29 cellular contexts compared by ENCODE assay signal in the genomic region with DNA sequence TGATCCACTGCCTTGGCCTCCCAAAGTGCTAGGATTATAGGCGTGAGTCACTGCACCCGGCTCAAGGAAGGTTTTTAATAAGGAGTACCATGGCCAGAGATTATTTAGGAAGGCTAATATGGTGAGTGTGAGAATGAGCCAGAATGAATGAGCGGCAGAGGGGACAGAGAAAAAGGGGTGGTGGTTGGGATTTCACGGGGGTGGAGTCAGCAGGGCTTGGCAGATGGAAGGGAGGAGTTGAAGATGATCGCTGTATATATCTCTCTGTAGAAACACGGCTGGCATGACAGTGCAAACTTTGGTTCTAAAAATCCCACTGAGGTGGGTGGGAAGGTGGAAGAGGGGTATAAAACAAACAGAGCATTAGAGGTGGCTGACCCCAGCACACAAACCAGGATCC.
"Had no signal": no experiment of that assay in that cellular context is flagged by ENCODE, and none has a peak within 500 bp of the region (broad histone marks: within the 10 kb centered on the region; RNA-seq: fewer than 3 reads in every experiment).

No MANE protein-coding gene starts in this region.

- H3K9me3 ChIP-seq: heart left ventricle, psoas muscle, stomach, tibial nerve had no signal

- DNase-seq: activated CD4-positive, alpha-beta memory T cell treated with anti-CD3 and anti-CD28 coated beads for 36 hours; activated CD4-positive, alpha-beta T cell treated with anti-CD3 and anti-CD28 coated beads, Interleukin-2, amount 10 ng/mL, durations not matched to agents 24 days and 14 days; activated CD4-positive, CD25-positive, alpha-beta regulatory T cell treated with anti-CD3 and anti-CD28 coated beads, Interleukin-2, amount 50 U/mL, for 72 hours; activated CD8-positive, alpha-beta memory T cell treated with anti-CD3 and anti-CD28 coated beads, Interleukin-2, amount 50 U/mL, for 48 hours; activated naive CD8-positive, alpha-beta T cell treated with anti-CD3 and anti-CD28 coated beads, Interleukin-2, amount 50 U/mL, for 24 hours; activated T-cell treated with anti-CD3 and anti-CD28 coated beads, Interleukin-2, amount 50 U/mL, for 4 hours; caudate nucleus; cortex of kidney; endodermal cell; foreskin fibroblast; heart left ventricle; hypothalamus; immature natural killer cell; kidney; left colon; naive B cell; nephron progenitor cell; psoas muscle; stimulated activated CD4-positive, alpha-beta T cell treated with anti-CD3 and anti-CD28 coated beads, Interleukin-1b, Interleukin-23, amount 100 ng/mL, for 48 hours; stimulated activated CD4-positive, alpha-beta T cell treated with anti-CD3 and anti-CD28 coated beads, Interleukin-4, amount 100 ng/mL, for 4 hours; stimulated activated CD8-positive, alpha-beta memory T cell treated with anti-CD3 and anti-CD28 coated beads, Interleukin-4, amount 100 ng/mL, for 48 hours; stimulated activated naive B cell treated with anti-CD40 and anti-IgM and Interleukin-4, amounts not matched to agents 10 μg/mL and 1 μg/mL and 100 μg/mL, for 72 hours; stomach had no signal

- H3K36me3 ChIP-seq: heart left ventricle, stomach, tibial nerve had no signal

- H3K4me3 ChIP-seq: heart left ventricle, psoas muscle, smooth muscle cell, stomach, tibial nerve had no signal

- H3K27me3 Mint-ChIP-seq: activated CD4-positive, alpha-beta T cell treated with anti-CD3 and anti-CD28 coated beads, Interleukin-2, amount 10 ng/mL, durations not matched to agents 24 days and 14 days; activated naive CD4-positive, alpha-beta T cell treated with anti-CD3 and anti-CD28 coated beads, Interleukin-2, amount 50 U/mL, for 24 hours; activated naive CD8-positive, alpha-beta T cell treated with anti-CD3 and anti-CD28 coated beads, Interleukin-2, amount 50 U/mL, for 24 hours had no signal

- H3K4me1 Mint-ChIP-seq: activated CD4-positive, alpha-beta T cell treated with anti-CD3 and anti-CD28 coated beads, Interleukin-2, amount 10 ng/mL, durations not matched to agents 24 days and 14 days; activated naive CD4-positive, alpha-beta T cell treated with anti-CD3 and anti-CD28 coated beads, Interleukin-2, amount 50 U/mL, for 24 hours; activated naive CD8-positive, alpha-beta T cell treated with anti-CD3 and anti-CD28 coated beads, Interleukin-2, amount 50 U/mL, for 24 hours; activated T-helper 17 cell treated with anti-CD3 and anti-CD28 coated beads, Interleukin-2, amount 50 U/mL, for 72 hours; immature natural killer cell; mesothelial cell of epicardium; nephron progenitor cell; stimulated activated naive B cell treated with anti-CD40 and anti-IgM and Interleukin-4, amounts not matched to agents 10 μg/mL and 1 μg/mL and 100 μg/mL, for 72 hours had no signal

- H3K27ac ChIP-seq: heart left ventricle, parathyroid adenoma, psoas muscle, stomach, tibial nerve had no signal

- H3K9me3 Mint-ChIP-seq: activated CD4-positive, alpha-beta memory T cell treated with anti-CD3 and anti-CD28 coated beads for 36 hours; activated CD4-positive, alpha-beta T cell treated with anti-CD3 and anti-CD28 coated beads, Interleukin-2, amount 10 ng/mL, durations not matched to agents 24 days and 14 days; activated naive CD4-positive, alpha-beta T cell treated with anti-CD3 and anti-CD28 coated beads, Interleukin-2, amount 50 U/mL, for 24 hours; activated naive CD8-positive, alpha-beta T cell treated with anti-CD3 and anti-CD28 coated beads, Interleukin-2, amount 50 U/mL, for 24 hours; activated T-cell treated with anti-CD3 and anti-CD28 coated beads, Interleukin-2, amount 50 U/mL, for 4 hours; immature natural killer cell; mesothelial cell of epicardium; nephron progenitor cell had no signal

- H3K4me3 Mint-ChIP-seq: activated CD4-positive, alpha-beta memory T cell treated with anti-CD3 and anti-CD28 coated beads for 36 hours; activated CD4-positive, alpha-beta T cell treated with anti-CD3 and anti-CD28 coated beads, Interleukin-2, amount 10 ng/mL, durations not matched to agents 24 days and 14 days; activated naive CD4-positive, alpha-beta T cell treated with anti-CD3 and anti-CD28 coated beads, Interleukin-2, amount 50 U/mL, for 24 hours; activated naive CD8-positive, alpha-beta T cell treated with anti-CD3 and anti-CD28 coated beads, Interleukin-2, amount 50 U/mL, for 24 hours; activated T-cell treated with anti-CD3 and anti-CD28 coated beads, Interleukin-2, amount 50 U/mL, for 4 hours; activated T-helper 17 cell treated with anti-CD3 and anti-CD28 coated beads, Interleukin-2, amount 50 U/mL, for 72 hours; endodermal cell; immature natural killer cell; mesothelial cell of epicardium; naive B cell; nephron progenitor cell; stimulated activated naive B cell treated with anti-CD40 and anti-IgM and Interleukin-4, amounts not matched to agents 10 μg/mL and 1 μg/mL and 100 μg/mL, for 72 hours had no signal

- H3K36me3 Mint-ChIP-seq: activated CD4-positive, alpha-beta memory T cell treated with anti-CD3 and anti-CD28 coated beads for 36 hours; activated naive CD4-positive, alpha-beta T cell treated with anti-CD3 and anti-CD28 coated beads, Interleukin-2, amount 50 U/mL, for 24 hours; immature natural killer cell; mesothelial cell of epicardium; stimulated activated naive B cell treated with anti-CD40 and anti-IgM and Interleukin-4, amounts not matched to agents 10 μg/mL and 1 μg/mL and 100 μg/mL, for 72 hours had no signal

- H3K27me3 ChIP-seq: heart left ventricle, stomach, tibial nerve had no signal

- H3K4me1 ChIP-seq: heart left ventricle, parathyroid adenoma, psoas muscle, stomach had no signal

- H3K27ac Mint-ChIP-seq: activated CD4-positive, alpha-beta memory T cell treated with anti-CD3 and anti-CD28 coated beads for 36 hours; activated CD4-positive, alpha-beta T cell treated with anti-CD3 and anti-CD28 coated beads, Interleukin-2, amount 10 ng/mL, durations not matched to agents 24 days and 14 days; activated naive CD4-positive, alpha-beta T cell treated with anti-CD3 and anti-CD28 coated beads, Interleukin-2, amount 50 U/mL, for 24 hours; activated naive CD8-positive, alpha-beta T cell treated with anti-CD3 and anti-CD28 coated beads, Interleukin-2, amount 50 U/mL, for 24 hours; activated T-helper 17 cell treated with anti-CD3 and anti-CD28 coated beads, Interleukin-2, amount 50 U/mL, for 72 hours; endodermal cell; immature natural killer cell; mesothelial cell of epicardium; naive B cell; nephron progenitor cell; stimulated activated naive B cell treated with anti-CD40 and anti-IgM and Interleukin-4, amounts not matched to agents 10 μg/mL and 1 μg/mL and 100 μg/mL, for 72 hours had no signal
